ENCODE assay signal across 1 cellular context in the genomic region with DNA sequence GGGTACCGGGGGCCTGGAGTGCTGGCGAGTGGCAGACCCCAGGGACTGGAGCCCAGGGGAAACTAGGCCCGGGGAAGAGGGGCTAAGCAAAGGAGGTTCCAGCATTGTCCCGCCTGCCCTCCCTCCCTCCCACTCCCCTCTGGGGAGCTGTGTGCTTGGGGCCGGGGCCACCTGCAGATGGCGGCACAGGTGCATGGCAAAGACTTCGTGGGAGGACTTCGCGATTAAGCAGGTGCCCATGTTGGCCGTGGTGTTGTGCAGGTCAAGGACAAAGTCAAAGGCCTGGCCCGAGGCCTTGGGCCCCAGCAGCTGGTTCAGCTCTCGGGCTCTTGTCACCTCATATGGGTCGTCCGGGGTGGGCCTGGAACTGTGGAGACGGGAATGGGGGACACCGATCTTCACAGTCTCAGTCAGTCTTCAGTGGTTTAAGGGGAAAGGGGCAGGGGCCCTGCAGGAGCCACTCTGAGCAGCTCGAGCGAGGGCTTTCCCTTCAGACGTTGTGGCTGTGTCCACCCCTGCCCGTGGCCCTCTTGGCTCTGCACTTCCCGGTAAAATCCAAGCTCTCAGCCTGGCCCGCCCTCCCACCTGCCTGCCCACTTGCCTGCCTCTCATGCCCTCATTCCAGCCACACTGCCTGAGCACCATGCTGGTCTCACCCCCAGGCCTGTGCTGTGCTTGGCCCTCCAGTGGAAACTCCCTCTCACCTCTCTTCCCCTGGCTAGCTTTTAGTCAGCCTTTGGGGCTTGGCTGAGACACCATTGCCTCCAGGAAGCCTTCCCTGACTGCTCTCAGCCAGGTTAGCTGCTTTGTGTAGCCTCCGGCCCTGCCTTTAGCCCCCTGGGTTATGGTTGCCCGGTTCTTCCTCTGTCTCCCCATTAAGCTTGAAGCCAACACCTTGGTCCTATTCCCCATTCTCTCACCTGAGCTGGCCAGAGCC.
A peak's percentile ranks its signal among the peaks of the same experiment; 100 is the strongest.
TF ChIP-seq lines count a peak whose summit lies in the region.

No MANE protein-coding gene starts in this region.

TF ChIP-seq in HepG2, 621 proteins besides CTCF, POLR2A, EP300 and RAD21:
- TF ChIP-seq, protein P1, sequence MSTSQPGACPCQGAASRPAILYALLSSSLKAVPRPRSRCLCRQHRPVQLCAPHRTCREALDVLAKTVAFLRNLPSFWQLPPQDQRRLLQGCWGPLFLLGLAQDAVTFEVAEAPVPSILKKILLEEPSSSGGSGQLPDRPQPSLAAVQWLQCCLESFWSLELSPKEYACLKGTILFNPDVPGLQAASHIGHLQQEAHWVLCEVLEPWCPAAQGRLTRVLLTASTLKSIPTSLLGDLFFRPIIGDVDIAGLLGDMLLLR (CRISPR knock-in tag; IDR thresholded peaks at IDR 0.05), result no peak
- TF ChIP-seq, protein P2, sequence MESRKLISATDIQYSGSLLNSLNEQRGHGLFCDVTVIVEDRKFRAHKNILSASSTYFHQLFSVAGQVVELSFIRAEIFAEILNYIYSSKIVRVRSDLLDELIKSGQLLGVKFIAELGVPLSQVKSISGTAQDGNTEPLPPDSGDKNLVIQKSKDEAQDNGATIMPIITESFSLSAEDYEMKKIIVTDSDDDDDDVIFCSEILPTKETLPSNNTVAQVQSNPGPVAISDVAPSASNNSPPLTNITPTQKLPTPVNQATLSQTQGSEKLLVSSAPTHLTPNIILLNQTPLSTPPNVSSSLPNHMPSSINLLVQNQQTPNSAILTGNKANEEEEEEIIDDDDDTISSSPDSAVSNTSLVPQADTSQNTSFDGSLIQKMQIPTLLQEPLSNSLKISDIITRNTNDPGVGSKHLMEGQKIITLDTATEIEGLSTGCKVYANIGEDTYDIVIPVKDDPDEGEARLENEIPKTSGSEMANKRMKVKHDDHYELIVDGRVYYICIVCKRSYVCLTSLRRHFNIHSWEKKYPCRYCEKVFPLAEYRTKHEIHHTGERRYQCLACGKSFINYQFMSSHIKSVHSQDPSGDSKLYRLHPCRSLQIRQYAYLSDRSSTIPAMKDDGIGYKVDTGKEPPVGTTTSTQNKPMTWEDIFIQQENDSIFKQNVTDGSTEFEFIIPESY (CRISPR knock-in tag; IDR thresholded peaks at IDR 0.05), result peak; percentile 93
